13 cellular contexts compared by ENCODE assay signal in genomic region chr13:40653558-40654318, GRCh38. TPM values are rescaled to one million over a fixed set of nuclear protein-coding genes. Genes with fewer than 3 reads are reported as not detected.
DNase-seq lines count a peak whose midpoint lies in the region; TF ChIP-seq lines count a peak whose summit lies in the region.
"Had no signal": no experiment of that assay in that cellular context is flagged by ENCODE, and none has a peak within 500 bp of the region (broad histone marks: within the 10 kb centered on the region; RNA-seq: fewer than 3 reads in every experiment).

No MANE protein-coding gene starts in this region.

- peaks cover 84% of the 10 kb centered on the region for H3K4me1 ChIP-seq in vagina
- H3K4me1 ChIP-seq: parathyroid adenoma had no signal

- H3K4me3 Mint-ChIP-seq in T-helper 2 cell treated with Interferon-gamma antibody and Interleukin-4, amounts not matched to agents 5 μg/mL and 100 μg/mL, for 36 hours = peak overlapping the region; percentile 64
- no peak overlapping the region for H3K4me3 Mint-ChIP-seq in chondrocyte (ENCODE audit: unreplicated experiment)

- no peaks in the 10 kb centered on the region for H3K27me3 ChIP-seq in vagina

- H3K27ac ChIP-seq in vagina = peak overlapping the region; percentile 43
- H3K27ac ChIP-seq: parathyroid adenoma had no signal

- intact Hi-C loops in vagina (cut with DNase I) = no loop called here

- H3K4me3 ChIP-seq in fibroblast of villous mesenchyme (ENCODE audit: low read depth, low read length) (no peak overlapping the region), vagina (no peak overlapping the region)

- peaks cover 74% of the 10 kb centered on the region for H3K4me1 Mint-ChIP-seq in T-helper 2 cell treated with Interferon-gamma antibody and Interleukin-4, amounts not matched to agents 5 μg/mL and 100 μg/mL, for 36 hours (ENCODE audit: low read depth)
- peaks cover 50% of the 10 kb centered on the region for H3K4me1 Mint-ChIP-seq in chondrocyte (ENCODE audit: low read depth)

- H3K9me3 Mint-ChIP-seq in T-helper 2 cell treated with Interferon-gamma antibody and Interleukin-4, amounts not matched to agents 5 μg/mL and 100 μg/mL, for 36 hours = peaks cover 4% of the 10 kb centered on the region
- H3K9me3 Mint-ChIP-seq in chondrocyte (ENCODE audit: low read depth) = no peaks in the 10 kb centered on the region

- peak overlapping the region; percentile 82 for H3K27ac Mint-ChIP-seq in T-helper 2 cell treated with Interferon-gamma antibody and Interleukin-4, amounts not matched to agents 5 μg/mL and 100 μg/mL, for 36 hours
- no peak overlapping the region for H3K27ac Mint-ChIP-seq in chondrocyte (ENCODE audit: unreplicated experiment)

- peaks cover 28% of the 10 kb centered on the region for H3K36me3 Mint-ChIP-seq in T-helper 2 cell treated with Interferon-gamma antibody and Interleukin-4, amounts not matched to agents 5 μg/mL and 100 μg/mL, for 36 hours (ENCODE audit: low read depth)
- peaks cover 2% of the 10 kb centered on the region for H3K36me3 Mint-ChIP-seq in chondrocyte (ENCODE audit: low read depth)

- no peaks in the 10 kb centered on the region for H3K27me3 Mint-ChIP-seq in T-helper 2 cell treated with Interferon-gamma antibody and Interleukin-4, amounts not matched to agents 5 μg/mL and 100 μg/mL, for 36 hours (ENCODE audit: low read depth)
- no peaks in the 10 kb centered on the region for H3K27me3 Mint-ChIP-seq in chondrocyte (ENCODE audit: low read depth)

- no peaks in the 10 kb centered on the region for H3K36me3 ChIP-seq in vagina

- no peaks in the 10 kb centered on the region for H3K9me3 ChIP-seq in vagina

- no peak for TF ChIP-seq POLR2A in vagina (IDR thresholded peaks at IDR 0.05)

- peak; percentile 34 for DNase-seq in stimulated activated CD4-positive, alpha-beta T cell treated with anti-CD3 and anti-CD28 coated beads, Interleukin-15, amount 100 ng/mL, for 24 hours
- no peak for DNase-seq in stimulated activated CD4-positive, alpha-beta T cell treated with anti-CD3 and anti-CD28 coated beads, Interleukin-4, amount 100 ng/mL, for 1 hour
- no peak for DNase-seq in T-helper 2 cell treated with Interferon-gamma antibody and Interleukin-4, amounts not matched to agents 5 μg/mL and 100 μg/mL, for 36 hours (ENCODE audit: low spot score)
- DNase-seq in fibroblast of villous mesenchyme (ENCODE audit: low read depth) (peak; percentile 28), vagina (ENCODE audit: extremely low spot score in 2 of 2) (no peak), OCI-M2 (lab: John Stamatoyannopoulos, UW; ENCODE audit: unreplicated experiment) (no peak), pons (ENCODE audit: low spot score) (no peak), chondrocyte (ENCODE audit: low spot score) (no peak)
- DNase-seq: amygdala, COR-L47, NCI-H1436, SW 1271 had no signal

- TF ChIP-seq CTCF in fibroblast of villous mesenchyme (IDR thresholded peaks at IDR 0.05; ENCODE audit: insufficient read depth, low read depth, low read length) (no peak), vagina (IDR thresholded peaks at IDR 0.05) (peak in 1 of 3 experiments; percentile 6), chondrocyte (IDR thresholded peaks at IDR 0.05) (no peak)

RNA-seq across cellular contexts. Expression of gene FOXO1, which starts 12.7 kb away (rescaled TPM):
- total RNA-seq in fibroblast of villous mesenchyme (7.1 and 9.5 TPM in 2 replicates), vagina (64.1 TPM), chondrocyte (8.9 to 17.7 TPM (median 9.7 TPM) in 3 replicates)

Comparison
In these comparisons a context has a peak if more than half of its experiments do, and no peak if none do; other contexts are left out.
1. DNase-seq: peak in stimulated activated CD4-positive, alpha-beta T cell treated with anti-CD3 and anti-CD28 coated beads, Interleukin-15, amount 100 ng/mL, for 24 hours (single experiment) and fibroblast of villous mesenchyme (single experiment); none in stimulated activated CD4-positive, alpha-beta T cell treated with anti-CD3 and anti-CD28 coated beads, Interleukin-4, amount 100 ng/mL, for 1 hour (single experiment), T-helper 2 cell treated with Interferon-gamma antibody and Interleukin-4, amounts not matched to agents 5 μg/mL and 100 μg/mL, for 36 hours (single experiment), vagina (0 of 2), OCI-M2 (single experiment), pons (single experiment) and chondrocyte (single experiment).